Comparison of ENCODE assay signal across 20 cellular contexts in the genomic region with DNA sequence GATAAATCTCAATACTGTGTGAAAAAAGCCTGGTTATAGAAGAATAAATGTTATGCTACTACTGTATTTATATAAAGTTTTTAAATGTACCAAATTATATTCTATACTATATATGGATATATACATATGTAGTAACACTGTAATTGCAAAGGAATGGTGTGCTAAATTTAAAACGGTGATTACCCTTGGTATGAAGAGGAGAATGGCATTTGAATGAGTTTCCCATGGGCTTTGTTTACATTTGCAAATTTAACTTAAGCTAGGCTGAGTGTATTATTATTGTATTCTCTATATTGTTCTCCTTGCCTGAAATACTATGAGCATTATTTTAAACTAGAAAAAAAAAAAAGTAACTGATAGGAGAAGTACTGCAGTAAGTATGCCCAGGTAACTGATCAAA. TPM values are rescaled to one million over a fixed set of nuclear protein-coding genes. Genes with fewer than 3 reads are reported as not detected.
DNase-seq lines count a peak whose midpoint lies in the region; ATAC-seq, FAIRE-seq and TF ChIP-seq lines count a peak whose summit lies in the region.
"Had no signal": no experiment of that assay in that cellular context is flagged by ENCODE, and none has a peak within 500 bp of the region (broad histone marks: within the 10 kb centered on the region; RNA-seq: fewer than 3 reads in every experiment).

No MANE protein-coding gene starts in this region.

- H3K36me3 ChIP-seq in iPS-15b (ENCODE audit: control insufficient read depth, insufficient read depth, low read length) = no peaks in the 10 kb centered on the region

- H3K4me3 Mint-ChIP-seq in activated naive CD8-positive, alpha-beta T cell treated with anti-CD3 and anti-CD28 coated beads, Interleukin-2, amount 50 U/mL, for 24 hours = no peak overlapping the region
- no peak overlapping the region for H3K4me3 Mint-ChIP-seq in activated naive CD8-positive, alpha-beta T cell treated with anti-CD3 and anti-CD28 coated beads for 36 hours
- H3K4me3 Mint-ChIP-seq in WTC11 = no peak overlapping the region
- H3K4me3 Mint-ChIP-seq: CD14-positive monocyte had no signal

- no peak for TF ChIP-seq CTCF in WTC11 (IDR thresholded peaks at IDR 0.05)
- TF ChIP-seq CTCF in D721Med (IDR thresholded peaks at IDR 0.05; ENCODE audit: insufficient read depth, missing control alignments) = no peak

- no peaks in the 10 kb centered on the region for H3K27me3 ChIP-seq in iPS-15b (ENCODE audit: control insufficient read depth, insufficient read depth, low read length)
- H3K27me3 ChIP-seq: SJSA1 had no signal

- peaks cover 18% of the 10 kb centered on the region for H3K4me1 ChIP-seq in iPS-15b (ENCODE audit: control insufficient read depth, insufficient read depth, low read length)

- CTCF ChIA-PET in WTC11 (lab: Charles Lee) = interaction anchor here (1.4 kb wide), 1 partner anchor 567 kb away, joined by 3 read pairs; no protein-coding TSS in a partner anchor

- H3K9ac ChIP-seq in iPS-15b (ENCODE audit: low read depth, low read length) = no peak overlapping the region

- H3K4me1 Mint-ChIP-seq in activated naive CD8-positive, alpha-beta T cell treated with anti-CD3 and anti-CD28 coated beads, Interleukin-2, amount 50 U/mL, for 24 hours = peaks cover 22% of the 10 kb centered on the region
- H3K4me1 Mint-ChIP-seq in activated naive CD8-positive, alpha-beta T cell treated with anti-CD3 and anti-CD28 coated beads for 36 hours = peaks cover 19% of the 10 kb centered on the region
- peaks cover 46% of the 10 kb centered on the region for H3K4me1 Mint-ChIP-seq in WTC11

- no peaks in the 10 kb centered on the region for H3K9me3 ChIP-seq in iPS-15b (ENCODE audit: control insufficient read depth, insufficient read depth, low read length)

- FAIRE-seq in D721Med (lab: Jason Lieb, UNC) = no peak
- FAIRE-seq: GM12878, GM19239, HTR-8/SVneo had no signal

- no peak for ATAC-seq in activated naive CD8-positive, alpha-beta T cell treated with anti-CD3 and anti-CD28 coated beads, Interleukin-2, amount 50 U/mL, for 24 hours
- ATAC-seq in WTC11 = no peak
- ATAC-seq in HG03469 (IDR thresholded peaks at IDR 0.05; ENCODE audit: unreplicated experiment) = no peak
- ATAC-seq: GM12878, Panc1 had no signal

- DNase-seq in activated naive CD8-positive, alpha-beta T cell treated with anti-CD3 and anti-CD28 coated beads, Interleukin-2, amount 50 U/mL, for 24 hours = no peak
- no peak for DNase-seq in activated naive CD8-positive, alpha-beta T cell treated with anti-CD3 and anti-CD28 coated beads for 36 hours
- DNase-seq in WTC11 (ENCODE audit: low spot score) (no peak), GM19238 (ENCODE audit: insufficient read length, low spot score) (no peak), D721Med (ENCODE audit: insufficient read length, low spot score) (no peak)
- no peak for DNase-seq in stimulated activated CD4-positive, alpha-beta T cell treated with anti-CD3 and anti-CD28 coated beads, Interleukin-1b, Interleukin-23, amount 100 ng/mL, for 48 hours
- DNase-seq: GOT3, NCI-H1105, NCI-H2081, NCI-H2171 treated with DMSO at 0.1 percent for 48 hours, NCI-H446, NCI-H69 had no signal

- H3K27ac Mint-ChIP-seq in activated naive CD8-positive, alpha-beta T cell treated with anti-CD3 and anti-CD28 coated beads, Interleukin-2, amount 50 U/mL, for 24 hours = peak overlapping the region; percentile 29
- no peak overlapping the region for H3K27ac Mint-ChIP-seq in activated naive CD8-positive, alpha-beta T cell treated with anti-CD3 and anti-CD28 coated beads for 36 hours
- H3K27ac Mint-ChIP-seq in WTC11 = peak overlapping the region; percentile 29; the same call in 1 of the 2 replicates
- H3K27ac Mint-ChIP-seq: CD14-positive monocyte had no signal

- H3K27me3 Mint-ChIP-seq in activated naive CD8-positive, alpha-beta T cell treated with anti-CD3 and anti-CD28 coated beads, Interleukin-2, amount 50 U/mL, for 24 hours = peaks cover 2% of the 10 kb centered on the region
- H3K27me3 Mint-ChIP-seq in activated naive CD8-positive, alpha-beta T cell treated with anti-CD3 and anti-CD28 coated beads for 36 hours = peaks cover 2% of the 10 kb centered on the region
- H3K27me3 Mint-ChIP-seq in WTC11 (ENCODE audit: low read depth) = no peaks in the 10 kb centered on the region

- H3K9me3 Mint-ChIP-seq in activated naive CD8-positive, alpha-beta T cell treated with anti-CD3 and anti-CD28 coated beads, Interleukin-2, amount 50 U/mL, for 24 hours = no peaks in the 10 kb centered on the region
- no peaks in the 10 kb centered on the region for H3K9me3 Mint-ChIP-seq in activated naive CD8-positive, alpha-beta T cell treated with anti-CD3 and anti-CD28 coated beads for 36 hours
- H3K9me3 Mint-ChIP-seq in WTC11 = no peaks in the 10 kb centered on the region
- H3K9me3 Mint-ChIP-seq: CD14-positive monocyte had no signal

- POLR2A ChIA-PET in WTC11 (lab: Charles Lee) = interaction anchor here (0.8 kb wide), 1 partner anchor 19 kb away, joined by 3 read pairs; no protein-coding TSS in a partner anchor

- peak overlapping the region; percentile 20 for H3K4me3 ChIP-seq in iPS-15b (ENCODE audit: low read depth, low read length)
- H3K4me3 ChIP-seq: GM12878, SJSA1 had no signal

- peaks cover 4% of the 10 kb centered on the region for H3K36me3 Mint-ChIP-seq in activated naive CD8-positive, alpha-beta T cell treated with anti-CD3 and anti-CD28 coated beads, Interleukin-2, amount 50 U/mL, for 24 hours (ENCODE audit: low read depth)
- H3K36me3 Mint-ChIP-seq in activated naive CD8-positive, alpha-beta T cell treated with anti-CD3 and anti-CD28 coated beads for 36 hours = peaks cover 3% of the 10 kb centered on the region
- H3K36me3 Mint-ChIP-seq in WTC11 = no peaks in the 10 kb centered on the region

TF ChIP-seq in WTC11, 78 proteins besides CTCF, POLR2A, EP300 and RAD21 (continues in another document):
- no peak for TF ChIP-seq PRRX2 (CRISPR knock-in tag; IDR thresholded peaks at IDR 0.05)
- no peak for TF ChIP-seq ZNF396 (CRISPR knock-in tag; IDR thresholded peaks at IDR 0.05; ENCODE audit: borderline replicate concordance)
- no peak for TF ChIP-seq CREM (CRISPR knock-in tag; IDR thresholded peaks at IDR 0.05)
- TF ChIP-seq, protein P1, sequence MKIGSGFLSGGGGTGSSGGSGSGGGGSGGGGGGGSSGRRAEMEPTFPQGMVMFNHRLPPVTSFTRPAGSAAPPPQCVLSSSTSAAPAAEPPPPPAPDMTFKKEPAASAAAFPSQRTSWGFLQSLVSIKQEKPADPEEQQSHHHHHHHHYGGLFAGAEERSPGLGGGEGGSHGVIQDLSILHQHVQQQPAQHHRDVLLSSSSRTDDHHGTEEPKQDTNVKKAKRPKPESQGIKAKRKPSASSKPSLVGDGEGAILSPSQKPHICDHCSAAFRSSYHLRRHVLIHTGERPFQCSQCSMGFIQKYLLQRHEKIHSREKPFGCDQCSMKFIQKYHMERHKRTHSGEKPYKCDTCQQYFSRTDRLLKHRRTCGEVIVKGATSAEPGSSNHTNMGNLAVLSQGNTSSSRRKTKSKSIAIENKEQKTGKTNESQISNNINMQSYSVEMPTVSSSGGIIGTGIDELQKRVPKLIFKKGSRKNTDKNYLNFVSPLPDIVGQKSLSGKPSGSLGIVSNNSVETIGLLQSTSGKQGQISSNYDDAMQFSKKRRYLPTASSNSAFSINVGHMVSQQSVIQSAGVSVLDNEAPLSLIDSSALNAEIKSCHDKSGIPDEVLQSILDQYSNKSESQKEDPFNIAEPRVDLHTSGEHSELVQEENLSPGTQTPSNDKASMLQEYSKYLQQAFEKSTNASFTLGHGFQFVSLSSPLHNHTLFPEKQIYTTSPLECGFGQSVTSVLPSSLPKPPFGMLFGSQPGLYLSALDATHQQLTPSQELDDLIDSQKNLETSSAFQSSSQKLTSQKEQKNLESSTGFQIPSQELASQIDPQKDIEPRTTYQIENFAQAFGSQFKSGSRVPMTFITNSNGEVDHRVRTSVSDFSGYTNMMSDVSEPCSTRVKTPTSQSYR (CRISPR knock-in tag; IDR thresholded peaks at IDR 0.05) = no peak
- TF ChIP-seq, protein P2, sequence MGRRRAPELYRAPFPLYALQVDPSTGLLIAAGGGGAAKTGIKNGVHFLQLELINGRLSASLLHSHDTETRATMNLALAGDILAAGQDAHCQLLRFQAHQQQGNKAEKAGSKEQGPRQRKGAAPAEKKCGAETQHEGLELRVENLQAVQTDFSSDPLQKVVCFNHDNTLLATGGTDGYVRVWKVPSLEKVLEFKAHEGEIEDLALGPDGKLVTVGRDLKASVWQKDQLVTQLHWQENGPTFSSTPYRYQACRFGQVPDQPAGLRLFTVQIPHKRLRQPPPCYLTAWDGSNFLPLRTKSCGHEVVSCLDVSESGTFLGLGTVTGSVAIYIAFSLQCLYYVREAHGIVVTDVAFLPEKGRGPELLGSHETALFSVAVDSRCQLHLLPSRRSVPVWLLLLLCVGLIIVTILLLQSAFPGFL (CRISPR knock-in tag; IDR thresholded peaks at IDR 0.05; ENCODE audit: borderline replicate concordance) = no peak
- TF ChIP-seq, protein P3, sequence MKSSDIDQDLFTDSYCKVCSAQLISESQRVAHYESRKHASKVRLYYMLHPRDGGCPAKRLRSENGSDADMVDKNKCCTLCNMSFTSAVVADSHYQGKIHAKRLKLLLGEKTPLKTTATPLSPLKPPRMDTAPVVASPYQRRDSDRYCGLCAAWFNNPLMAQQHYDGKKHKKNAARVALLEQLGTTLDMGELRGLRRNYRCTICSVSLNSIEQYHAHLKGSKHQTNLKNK (CRISPR knock-in tag; IDR thresholded peaks at IDR 0.05) = no peak
- TF ChIP-seq, protein P4, sequence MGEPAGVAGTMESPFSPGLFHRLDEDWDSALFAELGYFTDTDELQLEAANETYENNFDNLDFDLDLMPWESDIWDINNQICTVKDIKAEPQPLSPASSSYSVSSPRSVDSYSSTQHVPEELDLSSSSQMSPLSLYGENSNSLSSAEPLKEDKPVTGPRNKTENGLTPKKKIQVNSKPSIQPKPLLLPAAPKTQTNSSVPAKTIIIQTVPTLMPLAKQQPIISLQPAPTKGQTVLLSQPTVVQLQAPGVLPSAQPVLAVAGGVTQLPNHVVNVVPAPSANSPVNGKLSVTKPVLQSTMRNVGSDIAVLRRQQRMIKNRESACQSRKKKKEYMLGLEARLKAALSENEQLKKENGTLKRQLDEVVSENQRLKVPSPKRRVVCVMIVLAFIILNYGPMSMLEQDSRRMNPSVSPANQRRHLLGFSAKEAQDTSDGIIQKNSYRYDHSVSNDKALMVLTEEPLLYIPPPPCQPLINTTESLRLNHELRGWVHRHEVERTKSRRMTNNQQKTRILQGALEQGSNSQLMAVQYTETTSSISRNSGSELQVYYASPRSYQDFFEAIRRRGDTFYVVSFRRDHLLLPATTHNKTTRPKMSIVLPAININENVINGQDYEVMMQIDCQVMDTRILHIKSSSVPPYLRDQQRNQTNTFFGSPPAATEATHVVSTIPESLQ (CRISPR knock-in tag; IDR thresholded peaks at IDR 0.05) = no peak

RNA-seq across cellular contexts. Expression of a gene that starts 4.7 kb away (rescaled TPM):
- total RNA-seq in activated naive CD8-positive, alpha-beta T cell treated with anti-CD3 and anti-CD28 coated beads for 36 hours = 10 to 100 TPM; 84.7 to 86.8 TPM
- 72.8 to 88.5 TPM (median 77.1 TPM) in 3 replicates for total RNA-seq in WTC11 (2021)
